In genomic region chr1:87478231-87478630, GRCh38 we compare ENCODE assay signal across 10 cellular contexts.
DNase-seq lines count a peak whose midpoint lies in the region; ATAC-seq and TF ChIP-seq lines count a peak whose summit lies in the region.
"Had no signal": no experiment of that assay in that cellular context is flagged by ENCODE, and none has a peak within 500 bp of the region (broad histone marks: within the 10 kb centered on the region; RNA-seq: fewer than 3 reads in every experiment).

No MANE protein-coding gene starts in this region.

- peaks cover 30% of the 10 kb centered on the region for H3K4me1 ChIP-seq in Caco-2

- no peak for TF ChIP-seq CTCF in Caco-2 (IDR thresholded peaks at IDR 0.05; ENCODE audit: insufficient read depth in 1 of 2, low read depth in 1 of 2, low read length in 1 of 2, severe bottlenecking in 1 of 2, unreplicated experiment in 1 of 2)

- H3K27ac Mint-ChIP-seq in Caco-2 (ENCODE audit: unreplicated experiment): no peak overlapping the region
- H3K27ac Mint-ChIP-seq in natural killer cell treated with Interleukin-12 subunit alpha and Interleukin-12 subunit beta and Interleukin-15 and Interleukin-18, amount 100 ng/mL, for 72 hours: no peak overlapping the region
- no peak overlapping the region for H3K27ac Mint-ChIP-seq in naive thymus-derived CD8-positive, alpha-beta T cell
- H3K27ac Mint-ChIP-seq: CD8-positive, alpha-beta memory T cell had no signal

- no peaks in the 10 kb centered on the region for H3K36me3 ChIP-seq in Caco-2 (ENCODE audit: control insufficient read depth, insufficient read depth, low read length)
- H3K36me3 ChIP-seq in MG63: no peaks in the 10 kb centered on the region

- H3K9me3 ChIP-seq in Caco-2: no peaks in the 10 kb centered on the region
- no peaks in the 10 kb centered on the region for H3K9me3 ChIP-seq in MG63

- POLR2A ChIA-PET in Caco-2 (lab: Charles Lee): no interaction called here
- POLR2A ChIA-PET in naive thymus-derived CD8-positive, alpha-beta T cell (lab: Charles Lee): no interaction called here

- peak; percentile 42 to 61 for DNase-seq in Caco-2
- peak; percentile 17 for DNase-seq in MG63
- DNase-seq in fibroblast of gingiva (ENCODE audit: low read depth): peak; percentile 1
- peak; percentile 45 for DNase-seq in medulla oblongata (ENCODE audit: extremely low spot score)
- no peak for DNase-seq in HPDE6-E6E7 (ENCODE audit: extremely low spot score)
- DNase-seq in natural killer cell treated with Interleukin-12 subunit alpha and Interleukin-12 subunit beta and Interleukin-15 and Interleukin-18, amount 100 ng/mL, for 72 hours (ENCODE audit: low spot score): no peak
- DNase-seq in naive thymus-derived CD8-positive, alpha-beta T cell: no peak
- DNase-seq: activated CD8-positive, alpha-beta memory T cell treated with anti-CD3 and anti-CD28 coated beads, Interleukin-2, amount 50 U/mL, for 4 hours; CD8-positive, alpha-beta memory T cell had no signal

- BruUV-seq in Caco-2 (replicated peaks; lab: Mats Ljungman, UMichigan): no TSS peak

- peaks cover 6% of the 10 kb centered on the region for H3K4me1 Mint-ChIP-seq in Caco-2 (ENCODE audit: low read depth, unreplicated experiment)
- no peaks in the 10 kb centered on the region for H3K4me1 Mint-ChIP-seq in natural killer cell treated with Interleukin-12 subunit alpha and Interleukin-12 subunit beta and Interleukin-15 and Interleukin-18, amount 100 ng/mL, for 72 hours (ENCODE audit: low read depth in 2 of 2)
- no peaks in the 10 kb centered on the region for H3K4me1 Mint-ChIP-seq in naive thymus-derived CD8-positive, alpha-beta T cell
- H3K4me1 Mint-ChIP-seq: CD8-positive, alpha-beta memory T cell had no signal

- intact Hi-C loops in Caco-2 (cut with micrococcal nuclease; ENCODE audit: unreplicated experiment): no loop called here

- H3K9me3 Mint-ChIP-seq in Caco-2 (ENCODE audit: unreplicated experiment): no peaks in the 10 kb centered on the region
- no peaks in the 10 kb centered on the region for H3K9me3 Mint-ChIP-seq in natural killer cell treated with Interleukin-12 subunit alpha and Interleukin-12 subunit beta and Interleukin-15 and Interleukin-18, amount 100 ng/mL, for 72 hours
- H3K9me3 Mint-ChIP-seq in naive thymus-derived CD8-positive, alpha-beta T cell: no peaks in the 10 kb centered on the region
- H3K9me3 Mint-ChIP-seq: CD8-positive, alpha-beta memory T cell had no signal

- no peak for ATAC-seq in HG02885 (IDR thresholded peaks at IDR 0.05; ENCODE audit: poor library complexity, unreplicated experiment)
- ATAC-seq in natural killer cell treated with Interleukin-12 subunit alpha and Interleukin-12 subunit beta and Interleukin-15 and Interleukin-18, amount 100 ng/mL, for 72 hours: no peak
- no peak for ATAC-seq in naive thymus-derived CD8-positive, alpha-beta T cell

- H3K36me3 Mint-ChIP-seq in Caco-2 (ENCODE audit: insufficient read depth, unreplicated experiment): peaks cover 4% of the 10 kb centered on the region
- no peaks in the 10 kb centered on the region for H3K36me3 Mint-ChIP-seq in natural killer cell treated with Interleukin-12 subunit alpha and Interleukin-12 subunit beta and Interleukin-15 and Interleukin-18, amount 100 ng/mL, for 72 hours
- no peaks in the 10 kb centered on the region for H3K36me3 Mint-ChIP-seq in naive thymus-derived CD8-positive, alpha-beta T cell
- H3K36me3 Mint-ChIP-seq: CD8-positive, alpha-beta memory T cell had no signal

- H3K4me3 ChIP-seq in Caco-2 (ENCODE audit: low read depth, low read length): no peak overlapping the region
- no peak overlapping the region for H3K4me3 ChIP-seq in MG63

- H3K4me3 Mint-ChIP-seq in Caco-2 (ENCODE audit: unreplicated experiment): no peak overlapping the region
- H3K4me3 Mint-ChIP-seq in natural killer cell treated with Interleukin-12 subunit alpha and Interleukin-12 subunit beta and Interleukin-15 and Interleukin-18, amount 100 ng/mL, for 72 hours: no peak overlapping the region
- H3K4me3 Mint-ChIP-seq in naive thymus-derived CD8-positive, alpha-beta T cell: no peak overlapping the region
- H3K4me3 Mint-ChIP-seq: CD8-positive, alpha-beta memory T cell had no signal

- CTCF ChIA-PET in Caco-2 (lab: Charles Lee): interaction anchor here (0.5 kb wide), 1 partner anchor 135 kb away, joined by 3 read pairs; no protein-coding TSS in a partner anchor

- no peaks in the 10 kb centered on the region for H3K27me3 ChIP-seq in Caco-2 (replicated peaks; ENCODE audit: control insufficient read depth, insufficient read depth, low read length)
- H3K27me3 ChIP-seq in MG63: no peaks in the 10 kb centered on the region

- no peaks in the 10 kb centered on the region for H3K27me3 Mint-ChIP-seq in Caco-2 (ENCODE audit: insufficient read depth, unreplicated experiment)
- H3K27me3 Mint-ChIP-seq in natural killer cell treated with Interleukin-12 subunit alpha and Interleukin-12 subunit beta and Interleukin-15 and Interleukin-18, amount 100 ng/mL, for 72 hours: no peaks in the 10 kb centered on the region
- H3K27me3 Mint-ChIP-seq in naive thymus-derived CD8-positive, alpha-beta T cell: no peaks in the 10 kb centered on the region
- H3K27me3 Mint-ChIP-seq: CD8-positive, alpha-beta memory T cell had no signal

Comparison
In these comparisons a context has a peak if more than half of its experiments do, and no peak if none do; other contexts are left out.
1. DNase-seq: peak in Caco-2 (2 of 2), MG63 (single experiment), fibroblast of gingiva (single experiment) and medulla oblongata (single experiment); none in HPDE6-E6E7 (single experiment), natural killer cell treated with Interleukin-12 subunit alpha and Interleukin-12 subunit beta and Interleukin-15 and Interleukin-18, amount 100 ng/mL, for 72 hours (single experiment) and naive thymus-derived CD8-positive, alpha-beta T cell (0 of 10).